Comparison of ENCODE assay signal across 1 cellular context in the genomic region with DNA sequence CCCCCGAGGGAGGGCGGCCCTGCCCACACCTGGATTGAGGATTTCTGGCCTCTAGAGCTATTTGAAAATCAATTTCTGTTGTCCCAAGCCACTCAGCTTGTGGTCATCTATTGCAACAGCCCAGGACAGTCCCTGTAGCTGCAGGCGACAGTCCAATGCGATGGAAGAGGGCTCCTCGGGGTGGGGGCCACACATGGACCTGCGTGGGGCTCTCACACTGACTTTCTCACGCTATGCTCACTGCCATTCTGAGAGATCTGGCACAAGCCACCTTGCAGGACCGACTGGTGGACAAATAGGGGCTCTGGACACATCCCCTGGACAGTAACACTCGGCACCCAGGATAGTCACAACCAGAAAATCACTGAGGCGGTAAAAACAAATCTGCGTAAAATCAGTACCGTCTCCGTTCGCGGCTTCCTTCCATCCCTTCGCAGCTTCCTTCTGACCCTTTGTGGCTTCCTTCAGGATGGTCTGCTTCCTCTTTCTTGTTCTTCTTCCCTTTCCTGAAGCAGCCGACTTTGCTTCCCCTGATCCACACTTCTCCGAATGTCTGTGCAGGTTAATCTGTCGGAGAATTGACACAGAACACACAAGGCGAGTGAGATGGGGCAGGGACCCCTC.
TF ChIP-seq lines count a peak whose summit lies in the region.

No MANE protein-coding gene starts in this region.

TF ChIP-seq in GM12878, 131 proteins besides CTCF, POLR2A, EP300 and RAD21 (continues in another document):
- TF ChIP-seq ATF7 (IDR thresholded peaks at IDR 0.05; ENCODE audit: low read depth) (no peak), MTA2 (IDR thresholded peaks at IDR 0.05; ENCODE audit: low read depth) (no peak), WRNIP1 (IDR thresholded peaks at IDR 0.05; ENCODE audit: borderline replicate concordance, low read depth, low read length) (no peak), NFIC (IDR thresholded peaks at IDR 0.05; ENCODE audit: low read depth, low read length) (peak; percentile 28; the same call in 1 of the 2 replicates), BHLHE40 (IDR thresholded peaks at IDR 0.05; ENCODE audit: borderline replicate concordance in 1 of 2, low read depth in 2 of 2, low read length in 1 of 2) (no peak), BCLAF1 (IDR thresholded peaks at IDR 0.05) (no peak), ZNF274 (IDR thresholded peaks at IDR 0.05; ENCODE audit: insufficient read depth, insufficient read length) (no peak), JUNB (IDR thresholded peaks at IDR 0.05) (peak; percentile 56; the same call in 1 of the 2 replicates), MEF2B (IDR thresholded peaks at IDR 0.05; ENCODE audit: partially characterized antibody, poor library complexity, severe bottlenecking) (no peak), ESRRA (IDR thresholded peaks at IDR 0.05; ENCODE audit: low read length) (no peak), KLF5 (IDR thresholded peaks at IDR 0.05; ENCODE audit: partially characterized antibody) (no peak), E2F8 (IDR thresholded peaks at IDR 0.05; ENCODE audit: low read depth, partially characterized antibody) (no peak), RUNX3 (IDR thresholded peaks at IDR 0.05; ENCODE audit: low read length) (peak; percentile 72), IRF4 (IDR thresholded peaks at IDR 0.05; ENCODE audit: low read depth, low read length) (peak; percentile 57; the same call in 1 of the 2 replicates), NFYA (IDR thresholded peaks at IDR 0.05; ENCODE audit: borderline replicate concordance, low read depth, low read length) (no peak), ZBTB11 (CRISPR knock-in tag; IDR thresholded peaks at IDR 0.05) (no peak), SP1 (IDR thresholded peaks at IDR 0.05; ENCODE audit: low read depth, low read length) (no peak), IKZF1 (conservative IDR thresholded peaks at IDR 0.05) (peak; percentile 41; the same call in 1 of the 2 replicates), ZBTB40 (IDR thresholded peaks at IDR 0.05; ENCODE audit: borderline replicate concordance) (no peak), PAX5 (IDR thresholded peaks at IDR 0.05; ENCODE audit: borderline replicate concordance, low read depth, low read length) (peak; percentile 62; the same call in 1 of the 2 replicates), SIN3A (IDR thresholded peaks at IDR 0.05; ENCODE audit: low read depth, low read length) (no peak), ZNF24 (IDR thresholded peaks at IDR 0.05) (no peak), POLR2AphosphoS5 (IDR thresholded peaks at IDR 0.05; ENCODE audit: low read length) (no peak), RAD51 (IDR thresholded peaks at IDR 0.05) (no peak), ELK1 (IDR thresholded peaks at IDR 0.05; ENCODE audit: low read depth, low read length) (no peak), BCL11A (IDR thresholded peaks at IDR 0.05; ENCODE audit: low read depth, low read length) (0 out of 2 replicates have a peak, but pooled peaks have one; percentile 35), EED (IDR thresholded peaks at IDR 0.05; ENCODE audit: low read depth) (peak; percentile 88), PML (IDR thresholded peaks at IDR 0.05; ENCODE audit: low read length) (no peak), CBFB (IDR thresholded peaks at IDR 0.05; ENCODE audit: low read depth) (no peak), POU2F2 (IDR thresholded peaks at IDR 0.05; ENCODE audit: borderline replicate concordance, low read depth, low read length) (no peak), SPI1 (IDR thresholded peaks at IDR 0.05; ENCODE audit: borderline replicate concordance, insufficient read depth, low read depth, low read length) (peak; percentile 71; the same call in 1 of the 2 replicates), NR2C1 (IDR thresholded peaks at IDR 0.05) (no peak), TARDBP (IDR thresholded peaks at IDR 0.05; ENCODE audit: borderline replicate concordance) (no peak)
- TF ChIP-seq, protein P1, sequence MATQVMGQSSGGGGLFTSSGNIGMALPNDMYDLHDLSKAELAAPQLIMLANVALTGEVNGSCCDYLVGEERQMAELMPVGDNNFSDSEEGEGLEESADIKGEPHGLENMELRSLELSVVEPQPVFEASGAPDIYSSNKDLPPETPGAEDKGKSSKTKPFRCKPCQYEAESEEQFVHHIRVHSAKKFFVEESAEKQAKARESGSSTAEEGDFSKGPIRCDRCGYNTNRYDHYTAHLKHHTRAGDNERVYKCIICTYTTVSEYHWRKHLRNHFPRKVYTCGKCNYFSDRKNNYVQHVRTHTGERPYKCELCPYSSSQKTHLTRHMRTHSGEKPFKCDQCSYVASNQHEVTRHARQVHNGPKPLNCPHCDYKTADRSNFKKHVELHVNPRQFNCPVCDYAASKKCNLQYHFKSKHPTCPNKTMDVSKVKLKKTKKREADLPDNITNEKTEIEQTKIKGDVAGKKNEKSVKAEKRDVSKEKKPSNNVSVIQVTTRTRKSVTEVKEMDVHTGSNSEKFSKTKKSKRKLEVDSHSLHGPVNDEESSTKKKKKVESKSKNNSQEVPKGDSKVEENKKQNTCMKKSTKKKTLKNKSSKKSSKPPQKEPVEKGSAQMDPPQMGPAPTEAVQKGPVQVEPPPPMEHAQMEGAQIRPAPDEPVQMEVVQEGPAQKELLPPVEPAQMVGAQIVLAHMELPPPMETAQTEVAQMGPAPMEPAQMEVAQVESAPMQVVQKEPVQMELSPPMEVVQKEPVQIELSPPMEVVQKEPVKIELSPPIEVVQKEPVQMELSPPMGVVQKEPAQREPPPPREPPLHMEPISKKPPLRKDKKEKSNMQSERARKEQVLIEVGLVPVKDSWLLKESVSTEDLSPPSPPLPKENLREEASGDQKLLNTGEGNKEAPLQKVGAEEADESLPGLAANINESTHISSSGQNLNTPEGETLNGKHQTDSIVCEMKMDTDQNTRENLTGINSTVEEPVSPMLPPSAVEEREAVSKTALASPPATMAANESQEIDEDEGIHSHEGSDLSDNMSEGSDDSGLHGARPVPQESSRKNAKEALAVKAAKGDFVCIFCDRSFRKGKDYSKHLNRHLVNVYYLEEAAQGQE (IDR thresholded peaks at IDR 0.05; ENCODE audit: low read depth, low read length): no peak
- TF ChIP-seq, protein P2, sequence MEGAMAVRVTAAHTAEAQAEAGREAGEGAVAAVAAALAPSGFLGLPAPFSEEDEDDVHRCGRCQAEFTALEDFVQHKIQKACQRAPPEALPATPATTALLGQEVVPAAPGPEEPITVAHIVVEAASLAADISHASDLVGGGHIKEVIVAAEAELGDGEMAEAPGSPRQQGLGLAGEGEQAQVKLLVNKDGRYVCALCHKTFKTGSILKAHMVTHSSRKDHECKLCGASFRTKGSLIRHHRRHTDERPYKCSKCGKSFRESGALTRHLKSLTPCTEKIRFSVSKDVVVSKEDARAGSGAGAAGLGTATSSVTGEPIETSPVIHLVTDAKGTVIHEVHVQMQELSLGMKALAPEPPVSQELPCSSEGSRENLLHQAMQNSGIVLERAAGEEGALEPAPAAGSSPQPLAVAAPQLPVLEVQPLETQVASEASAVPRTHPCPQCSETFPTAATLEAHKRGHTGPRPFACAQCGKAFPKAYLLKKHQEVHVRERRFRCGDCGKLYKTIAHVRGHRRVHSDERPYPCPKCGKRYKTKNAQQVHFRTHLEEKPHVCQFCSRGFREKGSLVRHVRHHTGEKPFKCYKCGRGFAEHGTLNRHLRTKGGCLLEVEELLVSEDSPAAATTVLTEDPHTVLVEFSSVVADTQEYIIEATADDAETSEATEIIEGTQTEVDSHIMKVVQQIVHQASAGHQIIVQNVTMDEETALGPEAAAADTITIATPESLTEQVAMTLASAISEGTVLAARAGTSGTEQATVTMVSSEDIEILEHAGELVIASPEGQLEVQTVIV (IDR thresholded peaks at IDR 0.05; ENCODE audit: borderline replicate concordance, partially characterized antibody): no peak
